Comparison of ENCODE assay signal across 20 cellular contexts in genomic region chr16:53962041-53962440, GRCh38.
DNase-seq lines count a peak whose midpoint lies in the region; ATAC-seq lines count a peak whose summit lies in the region.
"Had no signal": no experiment of that assay in that cellular context is flagged by ENCODE, and none has a peak within 500 bp of the region (broad histone marks: within the 10 kb centered on the region; RNA-seq: fewer than 3 reads in every experiment).

No MANE protein-coding gene starts in this region.

- H3K27ac ChIP-seq in trophoblast cell (ENCODE audit: low read depth, low read length), result no peak overlapping the region
- no peak overlapping the region for H3K27ac ChIP-seq in SJCRH30

- no peak overlapping the region for H3K14ac ChIP-seq in trophoblast cell (ENCODE audit: low read length)

- no peak overlapping the region for H2AK5ac ChIP-seq in trophoblast cell (ENCODE audit: low read length)

- no peak overlapping the region for H3K23ac ChIP-seq in trophoblast cell (ENCODE audit: low read length)

- H3K4me3 ChIP-seq in trophoblast cell (ENCODE audit: low read depth, low read length) (no peak overlapping the region), SJCRH30 (no peak overlapping the region)

- H3K27me3 ChIP-seq in trophoblast cell (ENCODE audit: insufficient read depth, low read length) (no peaks in the 10 kb centered on the region), SJCRH30 (no peaks in the 10 kb centered on the region)
- H3K27me3 ChIP-seq: BE2C had no signal

- H3K4ac ChIP-seq in trophoblast cell (ENCODE audit: low read depth, low read length), result no peak overlapping the region

- H2BK5ac ChIP-seq in trophoblast cell (ENCODE audit: low read depth, low read length, poor library complexity), result peak overlapping the region; percentile 64

- H3K4me1 ChIP-seq in trophoblast cell (ENCODE audit: control insufficient read depth in 1 of 2, insufficient read depth in 2 of 2, low read length in 2 of 2), result peaks cover 0 to 2% of the 10 kb centered on the region in 2 experiments
- H3K4me1 ChIP-seq in SJCRH30, result no peaks in the 10 kb centered on the region

- H4K91ac ChIP-seq in trophoblast cell (ENCODE audit: low read depth, low read length), result peak overlapping the region; percentile 20

- H3K79me2 ChIP-seq in trophoblast cell (ENCODE audit: control insufficient read depth, insufficient read depth, low read length, poor library complexity), result no peaks in the 10 kb centered on the region

- H3K36me3 ChIP-seq in trophoblast cell (ENCODE audit: control insufficient read depth in 1 of 2, insufficient read depth in 2 of 2, low read length in 2 of 2) (peaks cover 0 to 3% of the 10 kb centered on the region in 2 experiments), SJCRH30 (no peaks in the 10 kb centered on the region)
- H3K36me3 ChIP-seq: BE2C had no signal

- peak overlapping the region; percentile 9 for H2BK12ac ChIP-seq in trophoblast cell (ENCODE audit: low read length)

- no peaks in the 10 kb centered on the region for H3K4me1 Mint-ChIP-seq in stimulated activated naive CD8-positive, alpha-beta T cell treated with anti-CD3 and anti-CD28 coated beads, Interleukin-15, amount 100 ng/mL, for 72 hours

- H2BK120ac ChIP-seq in trophoblast cell (ENCODE audit: insufficient read depth, low read length, poor library complexity), result no peak overlapping the region

- no peaks in the 10 kb centered on the region for H3K27me3 Mint-ChIP-seq in stimulated activated naive CD8-positive, alpha-beta T cell treated with anti-CD3 and anti-CD28 coated beads, Interleukin-15, amount 100 ng/mL, for 72 hours
- H3K27me3 Mint-ChIP-seq: CD4-positive, CD25-positive, alpha-beta regulatory T cell had no signal

- no CpG with 5 or more reads among the region's 2 CpGs for WGBS in trophoblast cell (ENCODE audit: extremely low coverage, insufficient coverage, insufficient read length)

- H3K9me3 ChIP-seq in trophoblast cell (ENCODE audit: insufficient read depth, low read depth, low read length) (no peaks in the 10 kb centered on the region), SJCRH30 (replicated peaks) (no peaks in the 10 kb centered on the region)
- H3K9me3 ChIP-seq: BE2C had no signal

- no peak overlapping the region for H3K18ac ChIP-seq in trophoblast cell (ENCODE audit: low read length)

- H4K12ac ChIP-seq in trophoblast cell (ENCODE audit: low read depth, low read length), result no peak overlapping the region

- no peak overlapping the region for H3K4me3 Mint-ChIP-seq in stimulated activated naive CD8-positive, alpha-beta T cell treated with anti-CD3 and anti-CD28 coated beads, Interleukin-15, amount 100 ng/mL, for 72 hours
- H3K4me3 Mint-ChIP-seq: CD4-positive, CD25-positive, alpha-beta regulatory T cell; CD8-positive, alpha-beta memory T cell; HFFc6 had no signal

- no peak overlapping the region for H3K27ac Mint-ChIP-seq in stimulated activated naive CD8-positive, alpha-beta T cell treated with anti-CD3 and anti-CD28 coated beads, Interleukin-15, amount 100 ng/mL, for 72 hours
- H3K27ac Mint-ChIP-seq: CD4-positive, CD25-positive, alpha-beta regulatory T cell; HFFc6 had no signal

- H3K9me3 Mint-ChIP-seq in stimulated activated naive CD8-positive, alpha-beta T cell treated with anti-CD3 and anti-CD28 coated beads, Interleukin-15, amount 100 ng/mL, for 72 hours, result no peaks in the 10 kb centered on the region
- H3K9me3 Mint-ChIP-seq: CD4-positive, CD25-positive, alpha-beta regulatory T cell; CD8-positive, alpha-beta memory T cell; HFFc6 had no signal

- ATAC-seq in stimulated activated naive CD8-positive, alpha-beta T cell treated with anti-CD3 and anti-CD28 coated beads, Interleukin-15, amount 100 ng/mL, for 72 hours, result peak; percentile 28
- ATAC-seq in stimulated activated naive CD8-positive, alpha-beta T cell treated with anti-CD3 and anti-CD28 coated beads, Interleukin-15, Interleukin-2, amounts not matched to agents 100 U/mL and 50 U/mL, for 24 hours, result no peak
- ATAC-seq in GM18498 (IDR thresholded peaks at IDR 0.05; ENCODE audit: unreplicated experiment), result no peak
- ATAC-seq in GM19351 (IDR thresholded peaks at IDR 0.05; ENCODE audit: unreplicated experiment), result no peak
- ATAC-seq: HCT116 had no signal

- H3K79me1 ChIP-seq in trophoblast cell (ENCODE audit: low read length), result peaks cover 4% of the 10 kb centered on the region

- H2AFZ ChIP-seq in trophoblast cell (ENCODE audit: insufficient read depth, low read length, poor library complexity), result no peak overlapping the region

- H3K4me2 ChIP-seq in trophoblast cell (ENCODE audit: low read length), result no peak overlapping the region

- H3K9ac ChIP-seq in trophoblast cell (ENCODE audit: low read length), result no peak overlapping the region

- DNase-seq in stimulated activated naive CD8-positive, alpha-beta T cell treated with anti-CD3 and anti-CD28 coated beads, Interleukin-15, amount 100 ng/mL, for 72 hours, result no peak
- no peak for DNase-seq in stimulated activated naive CD8-positive, alpha-beta T cell treated with anti-CD3 and anti-CD28 coated beads, Interleukin-15, Interleukin-2, amounts not matched to agents 100 U/mL and 50 U/mL, for 24 hours
- peak; percentile 64 for DNase-seq in astrocyte of the hippocampus (ENCODE audit: low read depth, low spot score)
- no peak for DNase-seq in trophoblast cell
- DNase-seq in SJCRH30, result no peak
- DNase-seq: ACHN; BE2C; C1 segment of cervical spinal cord; CD4-positive, CD25-positive, alpha-beta regulatory T cell; CD8-positive, alpha-beta memory T cell; COR-L47; DMS 273 treated with DMSO at 0.1 percent for 48 hours; DMS53; GOT3; H7; HFFc6; IMR-90 had no signal

- no peak overlapping the region for H4K8ac ChIP-seq in trophoblast cell (ENCODE audit: low read depth, low read length)
